Comparison of ENCODE assay signal across 21 cellular contexts in genomic region chr7:136964347-136964746, GRCh38.
DNase-seq lines count a peak whose midpoint lies in the region; ATAC-seq, FAIRE-seq and TF ChIP-seq lines count a peak whose summit lies in the region.
"Had no signal": no experiment of that assay in that cellular context is flagged by ENCODE, and none has a peak within 500 bp of the region (broad histone marks: within the 10 kb centered on the region; RNA-seq: fewer than 3 reads in every experiment).

No MANE protein-coding gene starts in this region.

- H3K4me1 ChIP-seq in ACC112 (ENCODE audit: control insufficient read depth, insufficient read depth, low read length, unreplicated experiment): peaks cover 4% of the 10 kb centered on the region
- H3K4me1 ChIP-seq in cardiac muscle cell (ENCODE audit: low read depth): no peaks in the 10 kb centered on the region
- H3K4me1 ChIP-seq: SJCRH30 had no signal

- peak; percentile 9 for DNase-seq in choroid plexus epithelial cell (ENCODE audit: low read depth)
- DNase-seq in cardiac muscle cell (ENCODE audit: low read depth in 1 of 2, low spot score in 1 of 2): peak in 1 of 2 donors; percentile 43
- DNase-seq in osteocyte (ENCODE audit: extremely low spot score, unreplicated experiment): no peak
- DNase-seq in glutamatergic neuron: no peak
- no peak for DNase-seq in RCC 7860 (ENCODE audit: low spot score)
- DNase-seq: NCI-H1105, NCI-H146, NCI-H2029, NCI-H2227 treated with DMSO at 0.1 percent for 48 hours, NCI-H510A, NCI-H748 treated with DMSO at 0.1 percent for 48 hours, PC-9, SJCRH30 had no signal

- no peak overlapping the region for H3K4me3 Mint-ChIP-seq in osteocyte (ENCODE audit: unreplicated experiment)
- no peak overlapping the region for H3K4me3 Mint-ChIP-seq in glutamatergic neuron (ENCODE audit: unreplicated experiment)
- H3K4me3 Mint-ChIP-seq: IgD-negative memory B cell had no signal

- peaks cover 35% of the 10 kb centered on the region for H3K4me1 Mint-ChIP-seq in osteocyte (ENCODE audit: unreplicated experiment)
- no peaks in the 10 kb centered on the region for H3K4me1 Mint-ChIP-seq in glutamatergic neuron (ENCODE audit: low read depth, unreplicated experiment)
- H3K4me1 Mint-ChIP-seq: IgD-negative memory B cell had no signal

- peak overlapping the region; percentile 30 for H2AFZ ChIP-seq in ACC112 (ENCODE audit: low read length, unreplicated experiment)
- H2AFZ ChIP-seq: PC-9 had no signal

- FAIRE-seq in RCC 7860 (lab: Jason Lieb, UNC): no peak
- FAIRE-seq: G401.6, GM18507 had no signal

- TF ChIP-seq CTCF in choroid plexus epithelial cell (conservative IDR thresholded peaks at IDR 0.05; ENCODE audit: low read depth, low read length) (no peak), cardiac muscle cell (IDR thresholded peaks at IDR 0.05; ENCODE audit: low read depth, low read length) (no peak), osteocyte (IDR thresholded peaks at IDR 0.05) (no peak), glutamatergic neuron (IDR thresholded peaks at IDR 0.05; ENCODE audit: partially characterized antibody, unreplicated experiment) (no peak)

- H3K27ac ChIP-seq in ACC112 (ENCODE audit: low read depth, low read length) (no peak overlapping the region), cardiac muscle cell (peak overlapping the region; percentile 51)
- H3K27ac ChIP-seq: C4-2B, PC-9, RWPE1, SJCRH30 had no signal

- H3K27me3 ChIP-seq in ACC112 (ENCODE audit: insufficient read depth, low read length) (no peaks in the 10 kb centered on the region), cardiac muscle cell (no peaks in the 10 kb centered on the region)

- H3K36me3 Mint-ChIP-seq in osteocyte (ENCODE audit: unreplicated experiment) (peaks cover 15% of the 10 kb centered on the region), glutamatergic neuron (ENCODE audit: unreplicated experiment) (no peaks in the 10 kb centered on the region)
- H3K36me3 Mint-ChIP-seq: IgD-negative memory B cell had no signal

- ATAC-seq in GM21447 (IDR thresholded peaks at IDR 0.05; ENCODE audit: unreplicated experiment) (no peak), GM19324 (IDR thresholded peaks at IDR 0.05; ENCODE audit: low FRiP score, unreplicated experiment) (no peak)

- no peaks in the 10 kb centered on the region for H3K36me3 ChIP-seq in ACC112 (ENCODE audit: insufficient read depth, low read length)
- H3K36me3 ChIP-seq in cardiac muscle cell: no peaks in the 10 kb centered on the region
- H3K36me3 ChIP-seq: SJCRH30 had no signal

- no peaks in the 10 kb centered on the region for H3K79me2 ChIP-seq in ACC112 (ENCODE audit: control insufficient read depth, insufficient read depth, low read length, unreplicated experiment)

- H3K9me3 Mint-ChIP-seq in osteocyte (ENCODE audit: unreplicated experiment): no peaks in the 10 kb centered on the region
- peaks cover 2% of the 10 kb centered on the region for H3K9me3 Mint-ChIP-seq in glutamatergic neuron (ENCODE audit: unreplicated experiment)

- no peaks in the 10 kb centered on the region for H3K27me3 Mint-ChIP-seq in osteocyte (ENCODE audit: unreplicated experiment)
- no peaks in the 10 kb centered on the region for H3K27me3 Mint-ChIP-seq in glutamatergic neuron (ENCODE audit: unreplicated experiment)

- no peaks in the 10 kb centered on the region for H3K9me3 ChIP-seq in cardiac muscle cell (ENCODE audit: low read depth)
- H3K9me3 ChIP-seq: SJCRH30 had no signal

- H3K4me3 ChIP-seq in ACC112 (ENCODE audit: low read depth, low read length) (no peak overlapping the region), choroid plexus epithelial cell (ENCODE audit: low read depth, low read length) (no peak overlapping the region), cardiac muscle cell (no peak overlapping the region)
- H3K4me3 ChIP-seq: PC-9, SJCRH30 had no signal

- H3K27ac Mint-ChIP-seq in osteocyte (ENCODE audit: unreplicated experiment) (peak overlapping the region; percentile 39), glutamatergic neuron (ENCODE audit: unreplicated experiment) (no peak overlapping the region)
- H3K27ac Mint-ChIP-seq: IgD-negative memory B cell had no signal
